ENCODE assay signal across 17 cellular contexts in genomic region chr10:102261196-102261595, GRCh38. TPM values are rescaled to one million over a fixed set of nuclear protein-coding genes. Genes with fewer than 3 reads are reported as not detected.
DNase-seq lines count a peak whose midpoint lies in the region; ATAC-seq and TF ChIP-seq lines count a peak whose summit lies in the region.
"Had no signal": no experiment of that assay in that cellular context is flagged by ENCODE, and none has a peak within 500 bp of the region (broad histone marks: within the 10 kb centered on the region; RNA-seq: fewer than 3 reads in every experiment).

No MANE protein-coding gene starts in this region.

- BruUV-seq in A673 (replicated peaks; lab: Mats Ljungman, UMichigan) (TSS peak; percentile 9), Panc1 (replicated peaks; lab: Mats Ljungman, UMichigan) (TSS peak; percentile 32)

- H3K4me1 ChIP-seq in A673 (ENCODE audit: insufficient read depth, low read length, poor library complexity, severe bottlenecking) (no peaks in the 10 kb centered on the region), Panc1 (ENCODE audit: control insufficient read depth, insufficient read depth, low read length) (no peaks in the 10 kb centered on the region), mesodermal cell (ENCODE audit: control insufficient read depth, insufficient read depth, low read length, poor library complexity, severe bottlenecking) (no peaks in the 10 kb centered on the region)
- H3K4me1 ChIP-seq: BLaER1 had no signal

- no peak for DNase-seq in A673 (ENCODE audit: low spot score)
- peak; percentile 18 for DNase-seq in EH (ENCODE audit: low read depth)
- no peak for DNase-seq in Panc1 (ENCODE audit: low read depth, low spot score)
- DNase-seq in AML-193 (lab: John Stamatoyannopoulos, UW), result no peak
- no peak for DNase-seq in SKM-1 (lab: John Stamatoyannopoulos, UW; ENCODE audit: unreplicated experiment)
- no peak for DNase-seq in activated CD4-positive, alpha-beta T cell treated with anti-CD3 and anti-CD28 coated beads for 48 hours
- DNase-seq: CD8-positive, alpha-beta memory T cell; H7; NCI-H1092; NCI-H1694 treated with DMSO at 0.1 percent for 48 hours; NCI-H446 treated with DMSO at 0.1 percent for 48 hours; NCI-H774 had no signal

- ATAC-seq in Panc1, result no peak
- no peak for ATAC-seq in GM18517 (IDR thresholded peaks at IDR 0.05; ENCODE audit: unreplicated experiment)
- ATAC-seq: GM12878, K562 had no signal

- no peak overlapping the region for H3K27ac ChIP-seq in A673 (ENCODE audit: low read depth, low read length, poor library complexity, severe bottlenecking)
- no peak overlapping the region for H3K27ac ChIP-seq in Panc1 (ENCODE audit: low read length)
- peak overlapping the region; percentile 36 for H3K27ac ChIP-seq in mesodermal cell (ENCODE audit: low read depth, low read length, severe bottlenecking)
- H3K27ac ChIP-seq: BLaER1 had no signal

- TF ChIP-seq CTCF in A673 (conservative IDR thresholded peaks at IDR 0.05; ENCODE audit: low read depth, low read length) (no peak), Panc1 (IDR thresholded peaks at IDR 0.05) (no peak)

- H3K36me3 ChIP-seq in A673 (ENCODE audit: insufficient read depth, low read length, poor library complexity, severe bottlenecking), result peaks cover 24% of the 10 kb centered on the region
- H3K36me3 ChIP-seq in Panc1 (ENCODE audit: control insufficient read depth, insufficient read depth, low read length), result peaks cover 12% of the 10 kb centered on the region
- peaks cover 67% of the 10 kb centered on the region for H3K36me3 ChIP-seq in mesodermal cell (ENCODE audit: control insufficient read depth, insufficient read depth, low read length)

- intact Hi-C loops in A673 (cut with micrococcal nuclease; ENCODE audit: unreplicated experiment) (no loop called here), Panc1 (cut with micrococcal nuclease; ENCODE audit: unreplicated experiment) (no loop called here)

- in situ Hi-C loops in Panc1 (cut with HindIII; ENCODE audit: low pct_unique_long_range_greater_than_20kb, low sequenced_read_pairs), result no loop called here

- POLR2A ChIA-PET in A673 (lab: Charles Lee; ENCODE audit: low non-redundant PET) (no interaction called here), Panc1 (lab: Charles Lee) (interaction anchor here (0.6 kb wide), 1 partner anchor 138 kb away, joined by 6 read pairs; no protein-coding TSS in a partner anchor)

- H3K9me3 ChIP-seq in A673 (ENCODE audit: low read depth, low read length, poor library complexity, severe bottlenecking), result no peaks in the 10 kb centered on the region
- no peaks in the 10 kb centered on the region for H3K9me3 ChIP-seq in Panc1 (ENCODE audit: control insufficient read depth, insufficient read depth, low read depth, low read length)
- no peaks in the 10 kb centered on the region for H3K9me3 ChIP-seq in mesodermal cell (ENCODE audit: control insufficient read depth, low read length)
- H3K9me3 ChIP-seq: BLaER1 had no signal

- CTCF ChIA-PET in A673 (lab: Charles Lee) (no interaction called here), Panc1 (lab: Charles Lee) (no interaction called here)

- H3K27me3 ChIP-seq in A673 (replicated peaks; ENCODE audit: insufficient read depth, low read depth, low read length, poor library complexity) (no peaks in the 10 kb centered on the region), Panc1 (ENCODE audit: control insufficient read depth, insufficient read depth, low read length) (no peaks in the 10 kb centered on the region)
- H3K27me3 ChIP-seq: BLaER1 had no signal

- H3K4me3 ChIP-seq in A673 (ENCODE audit: low read depth, low read length, poor library complexity, severe bottlenecking) (no peak overlapping the region), Panc1 (ENCODE audit: low read depth in 2 of 2, low read length in 2 of 2) (no peak overlapping the region), mesodermal cell (ENCODE audit: extremely low read depth, insufficient read depth, low read length, poor library complexity, severe bottlenecking) (no peak overlapping the region)
- H3K4me3 ChIP-seq: BLaER1, GM12878, K562 had no signal

RNA-seq across cellular contexts. Expression of gene GBF1, which starts 15.9 kb away (rescaled TPM):
- total RNA-seq in A673 (2021) (48.4 and 50.0 TPM in 2 replicates), Panc1 (2021; ENCODE audit: unreplicated experiment) (65.0 TPM)
- polyA plus RNA-seq in Panc1 (2012; ENCODE audit: insufficient read length), result 52.3 TPM
- 48.0 TPM for polyA plus RNA-seq in mesodermal cell (2013, experiment 1 of 2)
- polyA plus RNA-seq in mesodermal cell (2013, experiment 2 of 2), result 45.4 TPM

RNA-seq across cellular contexts. Expression of gene PITX3, which starts 19.9 kb away (rescaled TPM):
- not detected in 2 replicates for total RNA-seq in A673 (2021)
- total RNA-seq in Panc1 (2021; ENCODE audit: unreplicated experiment), result 0.49 TPM
- 0.31 TPM for polyA plus RNA-seq in Panc1 (2012; ENCODE audit: insufficient read length)
- polyA plus RNA-seq in mesodermal cell (2013, experiment 1 of 2), result 4.1 TPM
- polyA plus RNA-seq in mesodermal cell (2013, experiment 2 of 2), result 4.1 TPM
- total RNA-seq: CD8-positive, alpha-beta memory T cell; GM12878 had no signal
- polyA plus RNA-seq: CD8-positive, alpha-beta memory T cell; GM12878 had no signal

RNA-seq across cellular contexts. Expression of gene ELOVL3, which starts 35.1 kb away (rescaled TPM):
- total RNA-seq in A673 (2021) (0.44 TPM in 1 of 2 replicates, not detected in the other), Panc1 (2021; ENCODE audit: unreplicated experiment) (1.2 TPM)
- 1.3 TPM for polyA plus RNA-seq in Panc1 (2012; ENCODE audit: insufficient read length)
- polyA plus RNA-seq in mesodermal cell (2013, experiment 1 of 2), result 0.70 TPM
- polyA plus RNA-seq in mesodermal cell (2013, experiment 2 of 2), result 0.30 TPM
- total RNA-seq: CD8-positive, alpha-beta memory T cell had no signal
- polyA plus RNA-seq: CD8-positive, alpha-beta memory T cell had no signal
